In genomic region chr20:50292324-50293243, GRCh38 we compare ENCODE assay signal across 1 cellular context.
A peak's percentile ranks its signal among the peaks of the same experiment; 100 is the strongest.
TF ChIP-seq lines count a peak whose summit lies in the region.

No MANE protein-coding gene starts in this region.

TF ChIP-seq in HepG2, 621 proteins besides CTCF, POLR2A, EP300 and RAD21 (continued from another document and continues in another):
- peak; percentile 90; the same call in 1 of the 2 replicates for TF ChIP-seq AHDC1 (CRISPR knock-in tag; IDR thresholded peaks at IDR 0.05; ENCODE audit: borderline replicate concordance)
- no peak for TF ChIP-seq ZNF30 (CRISPR knock-in tag; IDR thresholded peaks at IDR 0.05)
- peak in 1 of 2 experiments; percentile 91; a peak in 2 of 4 replicates for TF ChIP-seq ATF4 (CRISPR knock-in tag; IDR thresholded peaks at IDR 0.05)
- peak; percentile 86 for TF ChIP-seq TBL1XR1 (IDR thresholded peaks at IDR 0.05; ENCODE audit: borderline replicate concordance, low read length, partially characterized antibody)
- TF ChIP-seq TFE3 (CRISPR knock-in tag; IDR thresholded peaks at IDR 0.05): peak; percentile 99
- peak; percentile 93; the same call in 2 of the 3 replicates for TF ChIP-seq MXI1 (IDR thresholded peaks at IDR 0.05; ENCODE audit: borderline replicate concordance, low read depth, low read length)
- no peak for TF ChIP-seq ZNF382 (CRISPR knock-in tag; IDR thresholded peaks at IDR 0.05; ENCODE audit: borderline replicate concordance)
- no peak; the same call in 1 of the 2 replicates for TF ChIP-seq PBX2 (CRISPR knock-in tag; IDR thresholded peaks at IDR 0.05)
- TF ChIP-seq ZNF180 (CRISPR knock-in tag; IDR thresholded peaks at IDR 0.05; ENCODE audit: borderline replicate concordance, low read depth): peak; percentile 86; the same call in 1 of the 2 replicates
- 0 out of 2 replicates have a peak, but pooled peaks have one; percentile 21 for TF ChIP-seq SIN3B (IDR thresholded peaks at IDR 0.05; ENCODE audit: low read length)
- TF ChIP-seq CBX2 (IDR thresholded peaks at IDR 0.05; ENCODE audit: low read depth, low read length): no peak
- peak; percentile 74 for TF ChIP-seq CBX2 (CRISPR knock-in tag; IDR thresholded peaks at IDR 0.05; ENCODE audit: low read depth)
- peak; percentile 79 for TF ChIP-seq ZNF567 (CRISPR knock-in tag; IDR thresholded peaks at IDR 0.05; ENCODE audit: borderline replicate concordance)
- TF ChIP-seq ZNF33B (CRISPR knock-in tag; IDR thresholded peaks at IDR 0.05): peak; percentile 97
- no peak for TF ChIP-seq ATRX (CRISPR knock-in tag; IDR thresholded peaks at IDR 0.05; ENCODE audit: borderline replicate concordance)
- TF ChIP-seq ZNF674 (CRISPR knock-in tag; IDR thresholded peaks at IDR 0.05; ENCODE audit: low read depth): peak; percentile 97; the same call in 1 of the 2 replicates
- TF ChIP-seq ZNF276 (CRISPR knock-in tag; IDR thresholded peaks at IDR 0.05; ENCODE audit: low read depth): peak; percentile 91
- TF ChIP-seq BHLHE40 (IDR thresholded peaks at IDR 0.05; ENCODE audit: low read length): peak; percentile 41; the same call in 1 of the 2 replicates
- peak; percentile 64 for TF ChIP-seq GABPA (IDR thresholded peaks at IDR 0.05; ENCODE audit: low read depth, low read length)
- peak; percentile 89 for TF ChIP-seq GABPA (CRISPR knock-in tag; IDR thresholded peaks at IDR 0.05; ENCODE audit: low read depth)
- TF ChIP-seq ZZZ3 (CRISPR knock-in tag; IDR thresholded peaks at IDR 0.05; ENCODE audit: borderline replicate concordance): peak; percentile 97
- peak; percentile 84; the same call in 1 of the 2 replicates for TF ChIP-seq PHF20 (CRISPR knock-in tag; IDR thresholded peaks at IDR 0.05)
- peak; percentile 98 for TF ChIP-seq MAFF (IDR thresholded peaks at IDR 0.05; ENCODE audit: low read depth, low read length)
- peak; percentile 99 for TF ChIP-seq ZNF580 (CRISPR knock-in tag; IDR thresholded peaks at IDR 0.05; ENCODE audit: borderline replicate concordance, low read depth)
- no peak; the same call in 1 of the 2 replicates for TF ChIP-seq DNMT1 (CRISPR knock-in tag; IDR thresholded peaks at IDR 0.05)
- TF ChIP-seq FOXK2 (IDR thresholded peaks at IDR 0.05): no peak
- peak; percentile 99 for TF ChIP-seq MTA1 (CRISPR knock-in tag; IDR thresholded peaks at IDR 0.05; ENCODE audit: borderline replicate concordance)
- no peak for TF ChIP-seq E2F5 (CRISPR knock-in tag; conservative IDR thresholded peaks at IDR 0.05)
- TF ChIP-seq KLF11 (CRISPR knock-in tag; IDR thresholded peaks at IDR 0.05): peak; percentile 98
- no peak for TF ChIP-seq ZNF619 (CRISPR knock-in tag; IDR thresholded peaks at IDR 0.05)
- TF ChIP-seq HDAC2 (CRISPR knock-in tag; IDR thresholded peaks at IDR 0.05): peak; percentile 93
- no peak for TF ChIP-seq ZNF326 (CRISPR knock-in tag; IDR thresholded peaks at IDR 0.05; ENCODE audit: borderline replicate concordance)
- peak; percentile 74 for TF ChIP-seq ZNF407 (CRISPR knock-in tag; IDR thresholded peaks at IDR 0.05; ENCODE audit: not compliant biosample characterization)
- peak; percentile 83; the same call in 1 of the 2 replicates for TF ChIP-seq ZNF441 (CRISPR knock-in tag; IDR thresholded peaks at IDR 0.05; ENCODE audit: borderline replicate concordance)
- peak; percentile 86; the same call in 1 of the 2 replicates for TF ChIP-seq MAZ (IDR thresholded peaks at IDR 0.05; ENCODE audit: borderline replicate concordance, low read depth, low read length)
- TF ChIP-seq MAZ (CRISPR knock-in tag; IDR thresholded peaks at IDR 0.05; ENCODE audit: low read depth): peak; percentile 98
- TF ChIP-seq SNAPC2 (CRISPR knock-in tag; IDR thresholded peaks at IDR 0.05): peak; percentile 89; the same call in 1 of the 2 replicates
